In genomic region chr9:36671561-36671960, GRCh38 we compare ENCODE assay signal across 32 cellular contexts.
"Had no signal": no experiment of that assay in that cellular context is flagged by ENCODE, and none has a peak within 500 bp of the region (broad histone marks: within the 10 kb centered on the region; RNA-seq: fewer than 3 reads in every experiment).

No MANE protein-coding gene starts in this region.

- ATAC-seq: activated CD4-positive, alpha-beta T cell treated with anti-CD3 and anti-CD28 coated beads for 36 hours; activated CD8-positive, alpha-beta memory T cell treated with anti-CD3 and anti-CD28 coated beads, Interleukin-2, amount 10 ng/mL, durations not matched to agents 7 days and 5 days; activated CD8-positive, alpha-beta T cell treated with anti-CD3 and anti-CD28 coated beads, Interleukin-2, amount 10 ng/mL, durations not matched to agents 7 days and 5 days; body of pancreas; effector memory CD8-positive, alpha-beta T cell; foreskin keratinocyte; gastrocnemius medialis; heart left ventricle had no signal

- H3K9me3 Mint-ChIP-seq: activated CD4-positive, alpha-beta memory T cell treated with anti-CD3 and anti-CD28 coated beads for 36 hours; activated CD4-positive, alpha-beta T cell treated with anti-CD3 and anti-CD28 coated beads, Interleukin-2, amount 10 ng/mL, durations not matched to agents 24 days and 14 days; effector memory CD8-positive, alpha-beta T cell; T-helper 1 cell treated with Interleukin-12 subunit alpha and Interleukin-12 subunit beta and Interleukin-4 antibody, amounts not matched to agents 30 μg/mL and 1 μg/mL, for 36 hours had no signal

- H3K27ac ChIP-seq: body of pancreas, colonic mucosa, esophagus muscularis mucosa, foreskin keratinocyte, gastrocnemius medialis, heart left ventricle had no signal

- H3K4me3 ChIP-seq: body of pancreas, colonic mucosa, esophagus muscularis mucosa, gastrocnemius medialis, heart left ventricle had no signal

- H3K27me3 Mint-ChIP-seq: activated CD4-positive, alpha-beta memory T cell treated with anti-CD3 and anti-CD28 coated beads for 36 hours; activated CD4-positive, alpha-beta T cell treated with anti-CD3 and anti-CD28 coated beads for 36 hours; activated CD4-positive, alpha-beta T cell treated with anti-CD3 and anti-CD28 coated beads, Interleukin-2, amount 10 ng/mL, durations not matched to agents 24 days and 14 days; activated CD8-positive, alpha-beta memory T cell treated with anti-CD3 and anti-CD28 coated beads, Interleukin-2, amount 10 ng/mL, durations not matched to agents 7 days and 5 days; activated naive CD8-positive, alpha-beta T cell; effector memory CD8-positive, alpha-beta T cell had no signal

- H3K27ac Mint-ChIP-seq: activated CD4-positive, alpha-beta memory T cell treated with anti-CD3 and anti-CD28 coated beads for 36 hours; activated CD4-positive, alpha-beta T cell treated with anti-CD3 and anti-CD28 coated beads for 36 hours; activated CD4-positive, alpha-beta T cell treated with anti-CD3 and anti-CD28 coated beads, Interleukin-2, amount 10 ng/mL, durations not matched to agents 24 days and 14 days; activated CD8-positive, alpha-beta memory T cell treated with anti-CD3 and anti-CD28 coated beads, Interleukin-2, amount 10 ng/mL, durations not matched to agents 7 days and 5 days; activated CD8-positive, alpha-beta T cell treated with anti-CD3 and anti-CD28 coated beads, Interleukin-2, amount 10 ng/mL, durations not matched to agents 7 days and 5 days; activated naive CD8-positive, alpha-beta T cell; T-helper 1 cell treated with Interleukin-12 subunit alpha and Interleukin-12 subunit beta and Interleukin-4 antibody, amounts not matched to agents 30 μg/mL and 1 μg/mL, for 36 hours had no signal

- DNase-seq: activated CD4-positive, alpha-beta memory T cell treated with anti-CD3 and anti-CD28 coated beads for 36 hours; activated CD4-positive, alpha-beta T cell treated with anti-CD3 and anti-CD28 coated beads for 36 hours; activated CD4-positive, CD25-positive, alpha-beta regulatory T cell; activated CD4-positive, CD25-positive, alpha-beta regulatory T cell treated with anti-CD3 and anti-CD28 coated beads, Interleukin-2, amount 50 U/mL, for 72 hours; activated CD8-positive, alpha-beta memory T cell treated with anti-CD3 and anti-CD28 coated beads, Interleukin-2, amount 10 ng/mL, durations not matched to agents 7 days and 5 days; activated CD8-positive, alpha-beta memory T cell treated with anti-CD3 and anti-CD28 coated beads, Interleukin-2, amount 50 U/mL, for 4 hours; activated CD8-positive, alpha-beta T cell treated with anti-CD3 and anti-CD28 coated beads, Interleukin-2, amount 10 ng/mL, durations not matched to agents 7 days and 5 days; activated effector memory CD4-positive, alpha-beta T cell treated with Interleukin-2 at 50 U/mL for 16 hours; activated gamma-delta T cell treated with Interleukin-2 at 50 U/mL for 16 hours; activated naive CD4-positive, alpha-beta T cell treated with anti-CD3 and anti-CD28 coated beads, Interleukin-2, amount 50 U/mL, for 16 hours; activated naive CD4-positive, alpha-beta T cell treated with Interleukin-2 at 50 U/mL for 16 hours; activated T-cell treated with anti-CD3 and anti-CD28 coated beads, Interleukin-2, amount 50 U/mL, for 1 hour; activated T-cell treated with anti-CD3 and anti-CD28 coated beads, Interleukin-2, amount 50 U/mL, for 48 hours; amygdala; aorta; body of pancreas; caudate nucleus; cerebellar nuclear complex; colonic mucosa; dermis blood vessel endothelial cell; effector CD4-positive, alpha-beta T cell; effector memory CD8-positive, alpha-beta T cell; erythroblast; foreskin keratinocyte; gastrocnemius medialis; glutamatergic neuron; heart left ventricle; hypothalamus had no signal

- H3K27me3 ChIP-seq: body of pancreas, colonic mucosa, esophagus muscularis mucosa, foreskin keratinocyte, gastrocnemius medialis, heart left ventricle had no signal

- H3K36me3 ChIP-seq: colonic mucosa, esophagus muscularis mucosa, gastrocnemius medialis had no signal

- H3K9me3 ChIP-seq: body of pancreas, colonic mucosa, esophagus muscularis mucosa, gastrocnemius medialis, heart left ventricle had no signal

- H3K4me3 Mint-ChIP-seq: activated CD4-positive, alpha-beta memory T cell treated with anti-CD3 and anti-CD28 coated beads for 36 hours; activated CD4-positive, alpha-beta T cell treated with anti-CD3 and anti-CD28 coated beads for 36 hours; activated CD4-positive, alpha-beta T cell treated with anti-CD3 and anti-CD28 coated beads, Interleukin-2, amount 10 ng/mL, durations not matched to agents 24 days and 14 days; activated CD8-positive, alpha-beta memory T cell treated with anti-CD3 and anti-CD28 coated beads, Interleukin-2, amount 10 ng/mL, durations not matched to agents 7 days and 5 days; activated CD8-positive, alpha-beta T cell treated with anti-CD3 and anti-CD28 coated beads, Interleukin-2, amount 10 ng/mL, durations not matched to agents 7 days and 5 days; activated naive CD8-positive, alpha-beta T cell; effector memory CD8-positive, alpha-beta T cell; T-helper 1 cell treated with Interleukin-12 subunit alpha and Interleukin-12 subunit beta and Interleukin-4 antibody, amounts not matched to agents 30 μg/mL and 1 μg/mL, for 36 hours had no signal

- H3K4me1 ChIP-seq: body of pancreas, colonic mucosa, esophagus muscularis mucosa, foreskin keratinocyte, gastrocnemius medialis, heart left ventricle had no signal
